In genomic region chr9:120875643-120875953, GRCh38 we compare ENCODE assay signal across 2 cellular contexts.
TF ChIP-seq lines count a peak whose summit lies in the region.

No MANE protein-coding gene starts in this region.

TF ChIP-seq in H1, 55 proteins besides CTCF, POLR2A, EP300 and RAD21:
- TF ChIP-seq SP2 (IDR thresholded peaks at IDR 0.05; ENCODE audit: low read length), result no peak
- TF ChIP-seq E2F6 (IDR thresholded peaks at IDR 0.05), result peak; percentile 19; the same call in 1 of the 2 replicates
- no peak for TF ChIP-seq BCL11A (IDR thresholded peaks at IDR 0.05; ENCODE audit: low read depth in 2 of 2, low read length in 2 of 2)

TF ChIP-seq in HEK293T, 16 proteins besides CTCF, POLR2A, EP300 and RAD21:
- TF ChIP-seq FOXA1 (IDR thresholded peaks at IDR 0.05) (no peak), SUZ12 (IDR thresholded peaks at IDR 0.05) (no peak)
